ENCODE assay signal across 1 cellular context in the genomic region with DNA sequence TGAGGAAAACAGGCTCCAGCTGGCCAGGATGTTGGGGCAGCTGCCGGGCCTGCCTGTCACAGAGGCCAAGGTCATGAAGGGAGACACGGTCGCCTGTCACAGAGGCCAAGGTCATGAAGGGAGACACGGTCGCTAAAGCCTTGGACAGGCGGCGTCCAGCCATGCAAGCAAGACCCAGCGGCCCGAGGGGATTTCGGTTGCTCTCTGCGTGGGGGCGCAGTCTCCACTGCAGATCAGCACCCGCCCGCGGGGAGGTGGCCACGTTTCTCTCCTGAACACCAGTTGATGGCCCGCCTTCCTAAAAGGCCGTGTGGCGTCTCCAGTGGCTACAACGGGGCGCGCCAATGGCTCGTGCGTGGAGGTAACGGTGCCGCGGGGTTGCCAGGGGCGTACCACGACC.
TF ChIP-seq lines count a peak whose summit lies in the region.

No MANE protein-coding gene starts in this region.

TF ChIP-seq in HepG2, 621 proteins besides CTCF, POLR2A, EP300 and RAD21 (continued from another document):
- TF ChIP-seq, protein P1, sequence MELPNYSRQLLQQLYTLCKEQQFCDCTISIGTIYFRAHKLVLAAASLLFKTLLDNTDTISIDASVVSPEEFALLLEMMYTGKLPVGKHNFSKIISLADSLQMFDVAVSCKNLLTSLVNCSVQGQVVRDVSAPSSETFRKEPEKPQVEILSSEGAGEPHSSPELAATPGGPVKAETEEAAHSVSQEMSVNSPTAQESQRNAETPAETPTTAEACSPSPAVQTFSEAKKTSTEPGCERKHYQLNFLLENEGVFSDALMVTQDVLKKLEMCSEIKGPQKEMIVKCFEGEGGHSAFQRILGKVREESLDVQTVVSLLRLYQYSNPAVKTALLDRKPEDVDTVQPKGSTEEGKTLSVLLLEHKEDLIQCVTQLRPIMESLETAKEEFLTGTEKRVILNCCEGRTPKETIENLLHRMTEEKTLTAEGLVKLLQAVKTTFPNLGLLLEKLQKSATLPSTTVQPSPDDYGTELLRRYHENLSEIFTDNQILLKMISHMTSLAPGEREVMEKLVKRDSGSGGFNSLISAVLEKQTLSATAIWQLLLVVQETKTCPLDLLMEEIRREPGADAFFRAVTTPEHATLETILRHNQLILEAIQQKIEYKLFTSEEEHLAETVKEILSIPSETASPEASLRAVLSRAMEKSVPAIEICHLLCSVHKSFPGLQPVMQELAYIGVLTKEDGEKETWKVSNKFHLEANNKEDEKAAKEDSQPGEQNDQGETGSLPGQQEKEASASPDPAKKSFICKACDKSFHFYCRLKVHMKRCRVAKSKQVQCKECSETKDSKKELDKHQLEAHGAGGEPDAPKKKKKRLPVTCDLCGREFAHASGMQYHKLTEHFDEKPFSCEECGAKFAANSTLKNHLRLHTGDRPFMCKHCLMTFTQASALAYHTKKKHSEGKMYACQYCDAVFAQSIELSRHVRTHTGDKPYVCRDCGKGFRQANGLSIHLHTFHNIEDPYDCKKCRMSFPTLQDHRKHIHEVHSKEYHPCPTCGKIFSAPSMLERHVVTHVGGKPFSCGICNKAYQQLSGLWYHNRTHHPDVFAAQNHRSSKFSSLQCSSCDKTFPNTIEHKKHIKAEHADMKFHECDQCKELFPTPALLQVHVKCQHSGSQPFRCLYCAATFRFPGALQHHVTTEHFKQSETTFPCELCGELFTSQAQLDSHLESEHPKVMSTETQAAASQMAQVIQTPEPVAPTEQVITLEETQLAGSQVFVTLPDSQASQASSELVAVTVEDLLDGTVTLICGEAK (IDR thresholded peaks at IDR 0.05), result no peak
- TF ChIP-seq, protein P1 (CRISPR knock-in tag; IDR thresholded peaks at IDR 0.05), result no peak
- no peak for TF ChIP-seq NR2F6 (IDR thresholded peaks at IDR 0.05)
- peak; percentile 20; the same call in 1 of the 2 replicates for TF ChIP-seq NR2F6 (CRISPR knock-in tag; IDR thresholded peaks at IDR 0.05)
- TF ChIP-seq ESRRA (CRISPR knock-in tag; IDR thresholded peaks at IDR 0.05; ENCODE audit: low read depth), result 0 out of 2 replicates have a peak, but pooled peaks have one; percentile 41
- TF ChIP-seq, protein P2, sequence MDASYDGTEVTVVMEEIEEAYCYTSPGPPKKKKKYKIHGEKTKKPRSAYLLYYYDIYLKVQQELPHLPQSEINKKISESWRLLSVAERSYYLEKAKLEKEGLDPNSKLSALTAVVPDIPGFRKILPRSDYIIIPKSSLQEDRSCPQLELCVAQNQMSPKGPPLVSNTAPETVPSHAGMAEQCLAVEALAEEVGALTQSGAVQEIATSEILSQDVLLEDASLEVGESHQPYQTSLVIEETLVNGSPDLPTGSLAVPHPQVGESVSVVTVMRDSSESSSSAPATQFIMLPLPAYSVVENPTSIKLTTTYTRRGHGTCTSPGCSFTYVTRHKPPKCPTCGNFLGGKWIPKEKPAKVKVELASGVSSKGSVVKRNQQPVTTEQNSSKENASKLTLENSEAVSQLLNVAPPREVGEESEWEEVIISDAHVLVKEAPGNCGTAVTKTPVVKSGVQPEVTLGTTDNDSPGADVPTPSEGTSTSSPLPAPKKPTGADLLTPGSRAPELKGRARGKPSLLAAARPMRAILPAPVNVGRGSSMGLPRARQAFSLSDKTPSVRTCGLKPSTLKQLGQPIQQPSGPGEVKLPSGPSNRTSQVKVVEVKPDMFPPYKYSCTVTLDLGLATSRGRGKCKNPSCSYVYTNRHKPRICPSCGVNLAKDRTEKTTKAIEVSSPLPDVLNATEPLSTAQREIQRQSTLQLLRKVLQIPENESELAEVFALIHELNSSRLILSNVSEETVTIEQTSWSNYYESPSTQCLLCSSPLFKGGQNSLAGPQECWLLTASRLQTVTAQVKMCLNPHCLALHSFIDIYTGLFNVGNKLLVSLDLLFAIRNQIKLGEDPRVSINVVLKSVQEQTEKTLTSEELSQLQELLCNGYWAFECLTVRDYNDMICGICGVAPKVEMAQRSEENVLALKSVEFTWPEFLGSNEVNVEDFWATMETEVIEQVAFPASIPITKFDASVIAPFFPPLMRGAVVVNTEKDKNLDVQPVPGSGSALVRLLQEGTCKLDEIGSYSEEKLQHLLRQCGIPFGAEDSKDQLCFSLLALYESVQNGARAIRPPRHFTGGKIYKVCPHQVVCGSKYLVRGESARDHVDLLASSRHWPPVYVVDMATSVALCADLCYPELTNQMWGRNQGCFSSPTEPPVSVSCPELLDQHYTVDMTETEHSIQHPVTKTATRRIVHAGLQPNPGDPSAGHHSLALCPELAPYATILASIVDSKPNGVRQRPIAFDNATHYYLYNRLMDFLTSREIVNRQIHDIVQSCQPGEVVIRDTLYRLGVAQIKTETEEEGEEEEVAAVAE (CRISPR knock-in tag; IDR thresholded peaks at IDR 0.05; ENCODE audit: borderline replicate concordance), result no peak
TF ChIP-seq in HepG2: peak in this region for 4.
